ENCODE assay signal across 27 cellular contexts in genomic region chr17:73625006-73625405, GRCh38. TPM values are rescaled to one million over a fixed set of nuclear protein-coding genes. Genes with fewer than 3 reads are reported as not detected.
A peak's percentile ranks its signal among the peaks of the same experiment; 100 is the strongest.
DNase-seq lines count a peak whose midpoint lies in the region; TF ChIP-seq lines count a peak whose summit lies in the region.
"Had no signal": no experiment of that assay in that cellular context is flagged by ENCODE, and none has a peak within 500 bp of the region (broad histone marks: within the 10 kb centered on the region; RNA-seq: fewer than 3 reads in every experiment).

No MANE protein-coding gene starts in this region.

- no peak overlapping the region for H3K4me2 ChIP-seq in mesendoderm (ENCODE audit: low read length)
- no peak overlapping the region for H3K4me2 ChIP-seq in Karpas-422 (ENCODE audit: low read depth, low read length, poor library complexity, severe bottlenecking)
- H3K4me2 ChIP-seq: BLaER1 had no signal

- no peak overlapping the region for H4K5ac ChIP-seq in mesendoderm (ENCODE audit: low read length)

- no peak overlapping the region for H2BK15ac ChIP-seq in mesendoderm (replicated peaks; ENCODE audit: low read depth)

- H3K79me2 ChIP-seq in mesendoderm (ENCODE audit: control insufficient read depth, insufficient read depth, low read length), result no peaks in the 10 kb centered on the region
- H3K79me2 ChIP-seq in Karpas-422 (ENCODE audit: low read length), result no peaks in the 10 kb centered on the region

- peak overlapping the region; percentile 19 for H3K56ac ChIP-seq in mesendoderm (ENCODE audit: low read length)

- no peak overlapping the region for H4K8ac ChIP-seq in mesendoderm (ENCODE audit: low read depth, low read length)

- no peak overlapping the region for H3K9ac ChIP-seq in mesendoderm (ENCODE audit: low read length)
- no peak overlapping the region for H3K9ac ChIP-seq in Karpas-422 (ENCODE audit: low read length)
- H3K9ac ChIP-seq: BLaER1 had no signal

- H3K18ac ChIP-seq in mesendoderm (ENCODE audit: low read length), result no peak overlapping the region

- peak overlapping the region in 4 of 5 experiments; percentile 22 to 91 (median 77) for H3K27ac Mint-ChIP-seq in brain
- H3K27ac Mint-ChIP-seq: T-helper 2 cell treated with Interferon-gamma antibody and Interleukin-4, amounts not matched to agents 5 μg/mL and 100 μg/mL, for 36 hours had no signal

- H3K79me1 ChIP-seq in mesendoderm (ENCODE audit: low read length), result no peaks in the 10 kb centered on the region

- H3K4me3 Mint-ChIP-seq in brain, result peak overlapping the region in 1 of 5 experiments; percentile 24
- H3K4me3 Mint-ChIP-seq: T-helper 2 cell treated with Interferon-gamma antibody and Interleukin-4, amounts not matched to agents 5 μg/mL and 100 μg/mL, for 36 hours had no signal

- H3K4ac ChIP-seq in mesendoderm (ENCODE audit: low read depth, low read length), result no peak overlapping the region

- no peak for TF ChIP-seq CTCF in brain (conservative IDR thresholded peaks at IDR 0.05)

- no peak overlapping the region for H2BK120ac ChIP-seq in mesendoderm (ENCODE audit: low read depth, low read length)

- H3K36me3 Mint-ChIP-seq in brain, result peaks cover 37% of the 10 kb centered on the region

- H3K9me2 ChIP-seq in Karpas-422 (replicated peaks; ENCODE audit: insufficient read depth, low read length), result no peaks in the 10 kb centered on the region

- H3K36me3 ChIP-seq in mesendoderm (ENCODE audit: control insufficient read depth, insufficient read depth, low read length) (no peaks in the 10 kb centered on the region), Karpas-422 (ENCODE audit: insufficient read depth, low read length) (no peaks in the 10 kb centered on the region)
- H3K36me3 ChIP-seq: BLaER1, brain microvascular endothelial cell, colonic mucosa, heart right ventricle, lower lobe of right lung, neutrophil, sigmoid colon, tibial nerve had no signal

- H3K9me3 Mint-ChIP-seq in brain, result peaks cover 0 to 23% (median 12%) of the 10 kb centered on the region in 5 experiments
- H3K9me3 Mint-ChIP-seq: T-helper 2 cell treated with Interferon-gamma antibody and Interleukin-4, amounts not matched to agents 5 μg/mL and 100 μg/mL, for 36 hours had no signal

- H3K4me1 Mint-ChIP-seq in brain, result peaks cover 58% of the 10 kb centered on the region

- WGBS in mesendoderm (ENCODE audit: extremely low coverage, insufficient coverage, low lambda C conversion rate), result no CpG with 5 or more reads among the region's 7 CpGs

- H3K27me3 ChIP-seq in mesendoderm (ENCODE audit: insufficient read depth, low read length, poor library complexity) (no peaks in the 10 kb centered on the region), Karpas-422 (ENCODE audit: low read length) (no peaks in the 10 kb centered on the region)
- H3K27me3 ChIP-seq: BLaER1, brain microvascular endothelial cell, colonic mucosa, heart right ventricle, neutrophil, sigmoid colon, tibial nerve had no signal

- peak; percentile 1 for DNase-seq in NCI-H2171 (lab: John Stamatoyannopoulos, UW)
- DNase-seq in mesendoderm, result peak; percentile 46
- no peak for DNase-seq in NCI-H2081 (lab: John Stamatoyannopoulos, UW)
- DNase-seq in Karpas-422, result no peak
- DNase-seq in NCI-H2227 treated with DMSO at 0.1 percent for 48 hours (lab: John Stamatoyannopoulos, UW), result no peak
- DNase-seq: activated CD4-positive, alpha-beta T cell treated with anti-CD3 and anti-CD28 coated beads for 48 hours; activated CD8-positive, alpha-beta memory T cell treated with anti-CD3 and anti-CD28 coated beads for 24 hours; activated gamma-delta T cell treated with Interleukin-2 at 50 U/mL for 16 hours; brain microvascular endothelial cell; colonic mucosa; effector CD8-positive, alpha-beta T cell; erythroblast; foreskin melanocyte; heart right ventricle; IMR-90; lower lobe of right lung; NCI-H1048; NCI-H446 treated with DMSO at 0.1 percent for 48 hours; psoas muscle; sigmoid colon; stimulated activated naive CD8-positive, alpha-beta T cell treated with anti-CD3 and anti-CD28 coated beads, Interleukin-15, Interleukin-2, amounts not matched to agents 100 U/mL and 50 U/mL, for 24 hours had no signal

- no peak overlapping the region for H2BK5ac ChIP-seq in mesendoderm (ENCODE audit: low read length)

- H4K20me1 ChIP-seq in Karpas-422 (ENCODE audit: insufficient read depth, low read depth, low read length), result no peaks in the 10 kb centered on the region

- H2AK5ac ChIP-seq in mesendoderm (ENCODE audit: low read length), result no peak overlapping the region

- H3K9me3 ChIP-seq in Karpas-422 (ENCODE audit: low read length), result no peaks in the 10 kb centered on the region
- H3K9me3 ChIP-seq: colonic mucosa, lower lobe of right lung, neutrophil, psoas muscle, sigmoid colon had no signal

- H2AFZ ChIP-seq in Karpas-422 (ENCODE audit: low read length), result no peak overlapping the region

- H3K4me1 ChIP-seq in mesendoderm (ENCODE audit: control insufficient read depth, low read depth, low read length) (peaks cover 3% of the 10 kb centered on the region), Karpas-422 (ENCODE audit: low read length) (no peaks in the 10 kb centered on the region)
- H3K4me1 ChIP-seq: colonic mucosa, lower lobe of right lung, sigmoid colon had no signal

- H3K27ac ChIP-seq in mesendoderm (ENCODE audit: low read depth, low read length) (no peak overlapping the region), skin epidermis (peak overlapping the region in 17 of 21 experiments; percentile 29 to 82 (median 66)), Karpas-422 (ENCODE audit: low read length) (no peak overlapping the region)
- H3K27ac ChIP-seq: BLaER1, brain microvascular endothelial cell, colonic mucosa, heart right ventricle, lower lobe of right lung, neutrophil, psoas muscle, sigmoid colon had no signal

- H3K4me3 ChIP-seq in mesendoderm (ENCODE audit: low read length), result no peak overlapping the region
- H3K4me3 ChIP-seq in skin epidermis, result no peak overlapping the region
- no peak overlapping the region for H3K4me3 ChIP-seq in Karpas-422 (ENCODE audit: low read length)
- H3K4me3 ChIP-seq: BLaER1, colonic mucosa, heart right ventricle, lower lobe of right lung, psoas muscle, sigmoid colon, tibial nerve had no signal

- H3K23ac ChIP-seq in mesendoderm (ENCODE audit: low read length), result no peak overlapping the region

- no peaks in the 10 kb centered on the region for H3K27me3 Mint-ChIP-seq in brain

RNA-seq across cellular contexts. Expression of gene SDK2, which starts 19.2 kb away (rescaled TPM):
- 11.0 TPM for polyA plus RNA-seq in brain (ENCODE audit: insufficient read depth, low read depth, low replicate concordance)
- polyA plus RNA-seq in mesendoderm (2013, experiment 1 of 2), result 1.1 TPM
- polyA plus RNA-seq in mesendoderm (2013, experiment 2 of 2), result 1.3 TPM
- not detected in 2 replicates for total RNA-seq in Karpas-422 (2014; rRNA removed; shearing (Covaris generic); ENCODE audit: low replicate concordance)

Comparison
In these comparisons a context has a peak if more than half of its experiments do, and no peak if none do; other contexts are left out.
1. DNase-seq: peak in NCI-H2171 (single experiment) and mesendoderm (single experiment); none in NCI-H2081 (0 of 2), Karpas-422 (single experiment) and NCI-H2227 treated with DMSO at 0.1 percent for 48 hours (single experiment).
2. H3K27ac ChIP-seq: peak in skin epidermis (17 of 21); none in mesendoderm (single experiment) and Karpas-422 (single experiment).